1 cellular context compared by ENCODE assay signal in genomic region chr2:28392297-28393114, GRCh38.
TF ChIP-seq lines count a peak whose summit lies in the region.

Gene FOSL2, plus strand, starts transcription at chr2:28392858. Its CDS starts 863 bp downstream, at chr2:28393721.

TF ChIP-seq in HepG2, 621 proteins besides CTCF, POLR2A, EP300 and RAD21 (continued from another document):
- TF ChIP-seq AKNA (CRISPR knock-in tag; IDR thresholded peaks at IDR 0.05; ENCODE audit: borderline replicate concordance) (no peak), JDP2 (CRISPR knock-in tag; IDR thresholded peaks at IDR 0.05; ENCODE audit: borderline replicate concordance) (0 out of 2 replicates have a peak, but pooled peaks have one; percentile 17), E2F2 (CRISPR knock-in tag; IDR thresholded peaks at IDR 0.05; ENCODE audit: borderline replicate concordance) (0 out of 2 replicates have a peak, but pooled peaks have one; percentile 13), YEATS2 (CRISPR knock-in tag; IDR thresholded peaks at IDR 0.05; ENCODE audit: borderline replicate concordance) (peak; percentile 77; the same call in 1 of the 2 replicates), ZNF713 (CRISPR knock-in tag; IDR thresholded peaks at IDR 0.05) (no peak), ZNF639 (CRISPR knock-in tag; conservative IDR thresholded peaks at IDR 0.05) (peak; percentile 90), XRCC5 (optimal IDR thresholded peaks at IDR 0.05; ENCODE audit: low read length) (peak; percentile 89), ZSCAN9 (CRISPR knock-in tag; IDR thresholded peaks at IDR 0.05; ENCODE audit: borderline replicate concordance) (peak; percentile 95), HMG20B (CRISPR knock-in tag; conservative IDR thresholded peaks at IDR 0.05) (peak; percentile 94), ZBTB37 (CRISPR knock-in tag; IDR thresholded peaks at IDR 0.05) (no peak), ZNF7 (CRISPR knock-in tag; IDR thresholded peaks at IDR 0.05) (0 out of 2 replicates have a peak, but pooled peaks have one; percentile 5), E2F1 (CRISPR knock-in tag; IDR thresholded peaks at IDR 0.05) (peak; percentile 81), DR1 (CRISPR knock-in tag; IDR thresholded peaks at IDR 0.05) (peak; percentile 77; the same call in 1 of the 2 replicates), MBD4 (IDR thresholded peaks at IDR 0.05; ENCODE audit: borderline replicate concordance, low read length) (no peak), ZNF580 (CRISPR knock-in tag; IDR thresholded peaks at IDR 0.05; ENCODE audit: borderline replicate concordance, low read depth) (peak; percentile 83), ZNF18 (CRISPR knock-in tag; IDR thresholded peaks at IDR 0.05; ENCODE audit: insufficient replicate concordance) (peak; percentile 49), ZNF468 (CRISPR knock-in tag; IDR thresholded peaks at IDR 0.05) (no peak), ZBTB10 (CRISPR knock-in tag; IDR thresholded peaks at IDR 0.05; ENCODE audit: borderline replicate concordance) (peak; percentile 21; the same call in 1 of the 2 replicates), SMC3 (IDR thresholded peaks at IDR 0.05; ENCODE audit: low read length) (no peak), ZNF816 (CRISPR knock-in tag; IDR thresholded peaks at IDR 0.05; ENCODE audit: borderline replicate concordance) (no peak), ZNF317 (CRISPR knock-in tag; IDR thresholded peaks at IDR 0.05) (no peak), SMAD9 (CRISPR knock-in tag; IDR thresholded peaks at IDR 0.05) (no peak), DRAP1 (CRISPR knock-in tag; IDR thresholded peaks at IDR 0.05) (peak; percentile 99), PLRG1 (conservative IDR thresholded peaks at IDR 0.05) (no peak), ZBTB1 (CRISPR knock-in tag; IDR thresholded peaks at IDR 0.05; ENCODE audit: borderline replicate concordance) (no peak), ZXDC (CRISPR knock-in tag; IDR thresholded peaks at IDR 0.05) (peak; percentile 96), NR2F6 (IDR thresholded peaks at IDR 0.05) (no peak), NR2F6 (CRISPR knock-in tag; IDR thresholded peaks at IDR 0.05) (peak; percentile 85)
